ENCODE assay signal across 13 cellular contexts in genomic region chr6:35610830-35611229, GRCh38.
DNase-seq lines count a peak whose midpoint lies in the region; ATAC-seq and TF ChIP-seq lines count a peak whose summit lies in the region.
"Had no signal": no experiment of that assay in that cellular context is flagged by ENCODE, and none has a peak within 500 bp of the region (broad histone marks: within the 10 kb centered on the region; RNA-seq: fewer than 3 reads in every experiment).

No MANE protein-coding gene starts in this region.

- H3K9me2 ChIP-seq in OCI-LY7 (ENCODE audit: insufficient read depth, low read length) = no peaks in the 10 kb centered on the region

- no peak for DNase-seq in CD4-positive, CD25-positive, alpha-beta regulatory T cell
- DNase-seq in OCI-LY7 (ENCODE audit: low spot score) (no peak), osteocyte (ENCODE audit: extremely low spot score, unreplicated experiment) (no peak), glutamatergic neuron (no peak), NCI-H1436 treated with DMSO at 0.1 percent for 48 hours (lab: John Stamatoyannopoulos, UW) (no peak), NAMALWA (ENCODE audit: low spot score) (no peak), brain microvascular endothelial cell (no peak)
- no peak for DNase-seq in effector memory CD8-positive, alpha-beta T cell
- DNase-seq: dermis blood vessel endothelial cell, GDM1, NCI-H1694 treated with DMSO at 0.1 percent for 48 hours, ovary had no signal

- H3K4me1 ChIP-seq in CD4-positive, CD25-positive, alpha-beta regulatory T cell (ENCODE audit: control insufficient read depth, insufficient read depth, low read length, poor library complexity, severe bottlenecking) = peaks cover 11% of the 10 kb centered on the region
- no peaks in the 10 kb centered on the region for H3K4me1 ChIP-seq in OCI-LY7 (ENCODE audit: insufficient read depth, low read length, poor library complexity, severe bottlenecking)

- CTCF ChIA-PET in OCI-LY7 (lab: Charles Lee; ENCODE audit: unreplicated experiment) = no interaction called here

- H3K4me3 ChIP-seq in CD4-positive, CD25-positive, alpha-beta regulatory T cell (ENCODE audit: low read depth, low read length) = no peak overlapping the region
- H3K4me3 ChIP-seq in OCI-LY7 (ENCODE audit: low read depth, low read length, poor library complexity, severe bottlenecking) = no peak overlapping the region
- no peak overlapping the region for H3K4me3 ChIP-seq in brain microvascular endothelial cell (ENCODE audit: low read depth, low read length)
- H3K4me3 ChIP-seq: lung, ovary had no signal

- peaks cover 29% of the 10 kb centered on the region for H3K36me3 ChIP-seq in CD4-positive, CD25-positive, alpha-beta regulatory T cell (ENCODE audit: control insufficient read depth, insufficient read depth, low read length)
- H3K36me3 ChIP-seq in OCI-LY7 (ENCODE audit: insufficient read depth, low read length) (peaks cover 89% of the 10 kb centered on the region), brain microvascular endothelial cell (replicated peaks) (peaks cover 6% of the 10 kb centered on the region)
- H3K36me3 ChIP-seq: ovary had no signal

- no peak overlapping the region for H3K4me2 ChIP-seq in OCI-LY7 (ENCODE audit: low read length)

- H4K20me1 ChIP-seq in OCI-LY7 (ENCODE audit: insufficient read depth, low read length) = no peaks in the 10 kb centered on the region

- H3K27me3 Mint-ChIP-seq in CD4-positive, CD25-positive, alpha-beta regulatory T cell = peaks cover 4% of the 10 kb centered on the region
- no peaks in the 10 kb centered on the region for H3K27me3 Mint-ChIP-seq in effector memory CD8-positive, alpha-beta T cell
- H3K27me3 Mint-ChIP-seq in osteocyte (ENCODE audit: unreplicated experiment) (no peaks in the 10 kb centered on the region), glutamatergic neuron (ENCODE audit: unreplicated experiment) (peaks cover 2% of the 10 kb centered on the region)

- peaks cover 0 to 1% (median 0%) of the 10 kb centered on the region in 7 donors for H3K9me3 Mint-ChIP-seq in CD4-positive, CD25-positive, alpha-beta regulatory T cell
- no peaks in the 10 kb centered on the region for H3K9me3 Mint-ChIP-seq in effector memory CD8-positive, alpha-beta T cell
- no peaks in the 10 kb centered on the region for H3K9me3 Mint-ChIP-seq in osteocyte (ENCODE audit: unreplicated experiment)
- H3K9me3 Mint-ChIP-seq in glutamatergic neuron (ENCODE audit: unreplicated experiment) = no peaks in the 10 kb centered on the region

- no peak for ATAC-seq in CD4-positive, CD25-positive, alpha-beta regulatory T cell (ENCODE audit: low read depth in 2 of 2)
- ATAC-seq in effector memory CD8-positive, alpha-beta T cell (replicated peaks) = no peak

- peaks cover 57% of the 10 kb centered on the region for H3K36me3 Mint-ChIP-seq in CD4-positive, CD25-positive, alpha-beta regulatory T cell
- peaks cover 28% of the 10 kb centered on the region for H3K36me3 Mint-ChIP-seq in effector memory CD8-positive, alpha-beta T cell (ENCODE audit: insufficient read depth)
- H3K36me3 Mint-ChIP-seq in osteocyte (ENCODE audit: unreplicated experiment) (peaks cover 53% of the 10 kb centered on the region), glutamatergic neuron (ENCODE audit: unreplicated experiment) (no peaks in the 10 kb centered on the region)

- intact Hi-C loops in OCI-LY7 (cut with micrococcal nuclease; ENCODE audit: unreplicated experiment) = no loop called here

- peak overlapping the region in 1 of 4 donors; percentile 0 for H3K4me3 Mint-ChIP-seq in CD4-positive, CD25-positive, alpha-beta regulatory T cell
- peak overlapping the region; percentile 64 to 67 for H3K4me3 Mint-ChIP-seq in effector memory CD8-positive, alpha-beta T cell
- H3K4me3 Mint-ChIP-seq in osteocyte (ENCODE audit: unreplicated experiment) (no peak overlapping the region), glutamatergic neuron (ENCODE audit: unreplicated experiment) (no peak overlapping the region)

- BruUV-seq in OCI-LY7 (replicated peaks; lab: Mats Ljungman, UMichigan) = TSS peak; percentile 16

- H3K79me2 ChIP-seq in OCI-LY7 (ENCODE audit: insufficient read depth, low read depth, low read length) = no peaks in the 10 kb centered on the region

- POLR2A ChIA-PET in OCI-LY7 (lab: Charles Lee) = interaction anchor here (0.6 kb wide), 3 partner anchors 29 to 344 kb away, joined by 3 to 5 read pairs (median 4); no protein-coding TSS in a partner anchor

- peaks cover 16 to 67% (median 30%) of the 10 kb centered on the region in 4 donors for H3K4me1 Mint-ChIP-seq in CD4-positive, CD25-positive, alpha-beta regulatory T cell
- H3K4me1 Mint-ChIP-seq in effector memory CD8-positive, alpha-beta T cell (ENCODE audit: low read depth in 2 of 2) = peaks cover 19 to 33% of the 10 kb centered on the region in 2 donors
- peaks cover 23% of the 10 kb centered on the region for H3K4me1 Mint-ChIP-seq in osteocyte (ENCODE audit: unreplicated experiment)
- H3K4me1 Mint-ChIP-seq in glutamatergic neuron (ENCODE audit: low read depth, unreplicated experiment) = no peaks in the 10 kb centered on the region

- no peak overlapping the region for H2AFZ ChIP-seq in OCI-LY7 (ENCODE audit: low read length)

- H3K27ac Mint-ChIP-seq in CD4-positive, CD25-positive, alpha-beta regulatory T cell = peak overlapping the region; percentile 20 to 73 (median 61)
- H3K27ac Mint-ChIP-seq in effector memory CD8-positive, alpha-beta T cell = peak overlapping the region; percentile 87 to 88
- peak overlapping the region; percentile 56 for H3K27ac Mint-ChIP-seq in osteocyte (ENCODE audit: unreplicated experiment)
- H3K27ac Mint-ChIP-seq in glutamatergic neuron (ENCODE audit: unreplicated experiment) = no peak overlapping the region

- TF ChIP-seq CTCF in OCI-LY7 (conservative IDR thresholded peaks at IDR 0.05; ENCODE audit: low read length) = no peak
- TF ChIP-seq CTCF in osteocyte (IDR thresholded peaks at IDR 0.05) = no peak
- TF ChIP-seq CTCF in glutamatergic neuron (IDR thresholded peaks at IDR 0.05; ENCODE audit: partially characterized antibody, unreplicated experiment) = no peak
- TF ChIP-seq CTCF in brain microvascular endothelial cell (IDR thresholded peaks at IDR 0.05; ENCODE audit: low read depth, low read length, missing control alignments) = no peak

- in situ Hi-C loops in brain microvascular endothelial cell (cut with HindIII; ENCODE audit: low pct_ligation_motif_present, low sequenced_read_pairs) = no loop called here

- H3K27ac ChIP-seq in CD4-positive, CD25-positive, alpha-beta regulatory T cell (ENCODE audit: insufficient read depth, low read length, poor library complexity, severe bottlenecking) = no peak overlapping the region
- H3K27ac ChIP-seq in OCI-LY7 (ENCODE audit: low read depth, low read length, poor library complexity, severe bottlenecking) = no peak overlapping the region
- no peak overlapping the region for H3K27ac ChIP-seq in brain microvascular endothelial cell
- H3K27ac ChIP-seq: ovary had no signal

- H3K27me3 ChIP-seq in CD4-positive, CD25-positive, alpha-beta regulatory T cell (ENCODE audit: control insufficient read depth, insufficient read depth, low read length) = no peaks in the 10 kb centered on the region
- H3K27me3 ChIP-seq in brain microvascular endothelial cell (replicated peaks) = no peaks in the 10 kb centered on the region
- H3K27me3 ChIP-seq: ovary had no signal

- no peaks in the 10 kb centered on the region for H3K9me3 ChIP-seq in CD4-positive, CD25-positive, alpha-beta regulatory T cell (ENCODE audit: control insufficient read depth in 2 of 2, low read length in 2 of 2)
- H3K9me3 ChIP-seq in OCI-LY7 (ENCODE audit: low read length) = no peaks in the 10 kb centered on the region
- H3K9me3 ChIP-seq: ovary had no signal

Comparison
In these comparisons a context has a peak if more than half of its experiments do, and no peak if none do; other contexts are left out.
1. H3K4me3 Mint-ChIP-seq: peak in effector memory CD8-positive, alpha-beta T cell (2 of 2); none in osteocyte (single experiment) and glutamatergic neuron (single experiment).